ENCODE assay signal across 20 cellular contexts in the genomic region with DNA sequence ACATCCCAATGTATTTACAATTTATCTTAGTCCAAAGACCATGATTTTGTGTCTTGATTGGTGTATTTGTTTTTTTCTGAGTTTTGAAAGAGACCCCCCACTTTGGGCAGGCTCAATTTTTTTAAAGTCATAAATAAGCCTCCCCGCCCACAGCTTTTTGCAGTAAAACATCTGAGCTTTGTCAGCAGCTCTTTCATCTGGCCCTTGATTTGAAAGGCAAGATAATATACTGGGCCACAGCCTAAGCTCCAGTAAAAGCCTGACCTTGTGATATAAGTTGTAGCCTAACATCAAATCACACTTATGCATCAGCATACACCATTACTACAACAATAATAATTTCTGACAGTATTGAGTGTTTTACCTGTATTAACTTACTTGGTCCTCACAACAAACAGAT. TPM values are rescaled to one million over a fixed set of nuclear protein-coding genes. Genes with fewer than 3 reads are reported as not detected.
A peak's percentile ranks its signal among the peaks of the same experiment; 100 is the strongest.
DNase-seq lines count a peak whose midpoint lies in the region; ATAC-seq, FAIRE-seq and TF ChIP-seq lines count a peak whose summit lies in the region.
"Had no signal": no experiment of that assay in that cellular context is flagged by ENCODE, and none has a peak within 500 bp of the region (broad histone marks: within the 10 kb centered on the region; RNA-seq: fewer than 3 reads in every experiment).

No MANE protein-coding gene starts in this region.

- no peak overlapping the region for H3K4me3 ChIP-seq in Karpas-422 (ENCODE audit: low read length)
- H3K4me3 ChIP-seq in K562: no peak overlapping the region
- H3K4me3 ChIP-seq: A549, BLaER1, GM23248, HAP-1 had no signal

- TF ChIP-seq EP300 in K562 (IDR thresholded peaks at IDR 0.05; ENCODE audit: low read length): no peak

- H3K9ac ChIP-seq in Karpas-422 (ENCODE audit: low read length) (peak overlapping the region; percentile 10; the same call in 1 of the 2 replicates), K562 (ENCODE audit: insufficient read depth in 1 of 2, low read depth in 2 of 2, low read length in 2 of 2) (no peak overlapping the region)
- H3K9ac ChIP-seq: BLaER1, GM23248 had no signal

- no peak for TF ChIP-seq POLR2A in K562 (conservative IDR thresholded peaks at IDR 0.05)

- DNase-seq in NCI-H2227 treated with DMSO at 0.1 percent for 48 hours (lab: John Stamatoyannopoulos, UW) (peak; percentile 6), NCI-H2227 (lab: John Stamatoyannopoulos, UW; ENCODE audit: unreplicated experiment) (no peak), Karpas-422 (no peak), K562 (ENCODE audit: extremely low read depth in 1 of 4, low spot score in 3 of 4) (no peak), NCI-H82 treated with DMSO at 0.1 percent for 48 hours (lab: John Stamatoyannopoulos, UW; ENCODE audit: unreplicated experiment) (no peak), GM20000 (ENCODE audit: low spot score) (no peak), cortex of kidney (lab: John Stamatoyannopoulos, UW) (no peak)
- DNase-seq: Calu3; CD4-positive, alpha-beta memory T cell; DMS79 treated with DMSO at 0.1 percent for 48 hours; GF-D8; GM23248; IMR-90; Kasumi-1; KBM-7 had no signal

- FAIRE-seq in K562 (lab: Jason Lieb, UNC): no peak
- FAIRE-seq: HTR-8/SVneo had no signal

- peaks cover 29% of the 10 kb centered on the region for H3K4me1 ChIP-seq in Karpas-422 (ENCODE audit: low read length)
- peaks cover 0 to 4% of the 10 kb centered on the region in 2 experiments; a peak in 1 of 5 replicates for H3K4me1 ChIP-seq in K562 (replicated peaks in 1 of 2; ENCODE audit: control insufficient read depth in 2 of 2, insufficient read depth in 2 of 2, low read length in 2 of 2)
- H3K4me1 ChIP-seq: A549, BLaER1, HAP-1 had no signal

- BruUV-seq in K562 (replicated peaks; lab: Mats Ljungman, UMichigan): no TSS peak

- no peaks in the 10 kb centered on the region for H3K9me1 ChIP-seq in K562 (ENCODE audit: control insufficient read depth, insufficient read depth, low read length)

- intact Hi-C loops in K562 (cut with micrococcal nuclease): no loop called here

- H4K20me1 ChIP-seq in Karpas-422 (ENCODE audit: insufficient read depth, low read depth, low read length) (no peaks in the 10 kb centered on the region), K562 (replicated peaks; ENCODE audit: control insufficient read depth, insufficient read depth, low read length) (no peaks in the 10 kb centered on the region)
- H4K20me1 ChIP-seq: BLaER1 had no signal

- POLR2A ChIA-PET in K562 (lab: Yijun Ruan, JAX): interaction anchor here (1.1 to 1.4 kb wide), 3 partner anchors 9 to 61 kb away, joined by 3 to 6 read pairs (median 3); no protein-coding TSS in a partner anchor

- H3K36me3 ChIP-seq in Karpas-422 (ENCODE audit: insufficient read depth, low read length): peaks cover 5% of the 10 kb centered on the region
- no peaks in the 10 kb centered on the region for H3K36me3 ChIP-seq in K562 (ENCODE audit: control insufficient read depth, insufficient read depth, low read length)
- H3K36me3 ChIP-seq: BLaER1, HAP-1 had no signal

- in situ Hi-C loops in K562 (cut with MboI): no loop called here

- H3K9me3 ChIP-seq in Karpas-422 (ENCODE audit: low read length) (no peaks in the 10 kb centered on the region; the same call in 1 of the 2 replicates), K562 (replicated peaks; ENCODE audit: control insufficient read depth, insufficient read depth, low read depth, low read length) (no peaks in the 10 kb centered on the region)
- H3K9me3 ChIP-seq: A549, BLaER1, HAP-1 had no signal

- no peaks in the 10 kb centered on the region for H3K27me3 ChIP-seq in Karpas-422 (ENCODE audit: low read length)
- no peaks in the 10 kb centered on the region for H3K27me3 ChIP-seq in K562 (ENCODE audit: control insufficient read depth in 2 of 2, insufficient read depth in 2 of 2, low read length in 2 of 2)
- H3K27me3 ChIP-seq: BLaER1 had no signal

- CTCF ChIA-PET in K562 (lab: Yijun Ruan, JAX; ENCODE audit: low intra/inter-chr PET ratio): interaction anchor here (0.5 kb wide), 1 partner anchor 160 kb away, joined by 4 read pairs; no protein-coding TSS in a partner anchor

- no peaks in the 10 kb centered on the region for H3K9me2 ChIP-seq in Karpas-422 (replicated peaks; ENCODE audit: insufficient read depth, low read length)

- H2AFZ ChIP-seq in Karpas-422 (ENCODE audit: low read length) (0 out of 2 replicates have a peak overlapping the region, but pooled peaks have one; percentile 19), K562 (ENCODE audit: low read depth, low read length) (no peak overlapping the region)
- H2AFZ ChIP-seq: GM23248 had no signal

- H3K79me2 ChIP-seq in Karpas-422 (ENCODE audit: low read length) (peaks cover 84% of the 10 kb centered on the region), K562 (ENCODE audit: control insufficient read depth, insufficient read depth, low read length) (no peaks in the 10 kb centered on the region)

- 33% methylated on average over 1 of the region's 1 CpG for WGBS in K562 (ENCODE audit: insufficient coverage, low coverage, missing lambda C conversion rate)

- H3K4me2 ChIP-seq in Karpas-422 (ENCODE audit: low read depth, low read length, poor library complexity, severe bottlenecking) (peak overlapping the region; percentile 10), K562 (ENCODE audit: insufficient read depth, low read length) (no peak overlapping the region)
- H3K4me2 ChIP-seq: A549, BLaER1 had no signal

- no peak for ATAC-seq in K562
- ATAC-seq: A549 had no signal

- TF ChIP-seq RAD21 in K562 (CRISPR knock-in tag; conservative IDR thresholded peaks at IDR 0.05 in 1 of 2, IDR thresholded peaks at IDR 0.05 in 1 of 2): no peak

- H3K27ac ChIP-seq in Karpas-422 (ENCODE audit: low read length) (peak overlapping the region; percentile 50; the same call in 1 of the 2 replicates), K562 (ENCODE audit: extremely low read depth, low read depth, low read length) (no peak overlapping the region)
- H3K27ac ChIP-seq: 22Rv1, A549, BLaER1, GM23248 had no signal

- TF ChIP-seq CTCF in K562 (IDR thresholded peaks at IDR 0.05 in 2 of 3, conservative IDR thresholded peaks at IDR 0.05 in 1 of 3; ENCODE audit: insufficient read depth in 2 of 3, low read depth in 1 of 3, low read length in 3 of 3): no peak
- TF ChIP-seq CTCF in GM20000 (IDR thresholded peaks at IDR 0.05; ENCODE audit: extremely low read depth, missing control alignments): no peak

TF ChIP-seq in K562, 482 proteins besides CTCF, POLR2A, EP300 and RAD21 (continues in another document):
- TF ChIP-seq HDAC2 (IDR thresholded peaks at IDR 0.05): no peak
- TF ChIP-seq, protein P1, sequence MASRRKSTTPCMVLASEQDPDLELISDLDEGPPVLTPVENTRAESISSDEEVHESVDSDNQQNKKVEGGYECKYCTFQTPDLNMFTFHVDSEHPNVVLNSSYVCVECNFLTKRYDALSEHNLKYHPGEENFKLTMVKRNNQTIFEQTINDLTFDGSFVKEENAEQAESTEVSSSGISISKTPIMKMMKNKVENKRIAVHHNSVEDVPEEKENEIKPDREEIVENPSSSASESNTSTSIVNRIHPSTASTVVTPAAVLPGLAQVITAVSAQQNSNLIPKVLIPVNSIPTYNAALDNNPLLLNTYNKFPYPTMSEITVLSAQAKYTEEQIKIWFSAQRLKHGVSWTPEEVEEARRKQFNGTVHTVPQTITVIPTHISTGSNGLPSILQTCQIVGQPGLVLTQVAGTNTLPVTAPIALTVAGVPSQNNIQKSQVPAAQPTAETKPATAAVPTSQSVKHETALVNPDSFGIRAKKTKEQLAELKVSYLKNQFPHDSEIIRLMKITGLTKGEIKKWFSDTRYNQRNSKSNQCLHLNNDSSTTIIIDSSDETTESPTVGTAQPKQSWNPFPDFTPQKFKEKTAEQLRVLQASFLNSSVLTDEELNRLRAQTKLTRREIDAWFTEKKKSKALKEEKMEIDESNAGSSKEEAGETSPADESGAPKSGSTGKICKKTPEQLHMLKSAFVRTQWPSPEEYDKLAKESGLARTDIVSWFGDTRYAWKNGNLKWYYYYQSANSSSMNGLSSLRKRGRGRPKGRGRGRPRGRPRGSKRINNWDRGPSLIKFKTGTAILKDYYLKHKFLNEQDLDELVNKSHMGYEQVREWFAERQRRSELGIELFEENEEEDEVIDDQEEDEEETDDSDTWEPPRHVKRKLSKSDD (conservative IDR thresholded peaks at IDR 0.05; ENCODE audit: low read length): no peak

RNA-seq across cellular contexts. Expression of a gene that starts 51.3 kb away (rescaled TPM):
- 27.2 and 73.8 TPM in 2 replicates for total RNA-seq in Karpas-422 (2014; rRNA removed; shearing (Covaris generic); ENCODE audit: low replicate concordance)
- 9.0 and 18.6 TPM in 2 replicates for total RNA-seq in K562 (2011; cell fraction: chromatin; rRNA removed; ENCODE audit: low replicate concordance)
- total RNA-seq in K562 (2011; cell fraction: nucleolus; rRNA removed): 8.2 and 9.5 TPM in 2 replicates
- 17.8 and 37.0 TPM in 2 replicates for total RNA-seq in K562 (2011; cell fraction: nucleoplasm; rRNA removed)
- total RNA-seq in K562 (2014; rRNA removed) (5.3 and 5.9 TPM in 2 replicates), K562 (2014; rRNA removed; fragmentation: Illumina TruSeq; extraction: Trizol) (5.7 and 6.1 TPM in 2 replicates), K562 (2015; rRNA removed; fragmentation: Illumina TruSeq; extraction: Trizol) (6.5 and 7.1 TPM in 2 replicates), K562 (2021) (11.3 and 11.6 TPM in 2 replicates)
- polyA plus RNA-seq in K562 (2011; rRNA removed) (5.9 and 6.6 TPM in 2 replicates), K562 (2014; fragmentation: Illumina TruSeq; extraction: Trizol) (9.4 and 12.5 TPM in 2 replicates), K562 (2014; fragmentation: Nextera tagmentation; extraction: Ambion mirVana) (1 to 10 TPM; 3.0 to 3.4 TPM), K562 (2014; rRNA removed) (6.3 and 7.5 TPM in 2 replicates)
- 6.1 and 8.2 TPM in 2 replicates for polyA plus RNA-seq in K562 (2011; cell fraction: cytosol; rRNA removed)
- 5.4 and 7.0 TPM in 2 replicates for polyA plus RNA-seq in K562 (2011; cell fraction: nucleus; rRNA removed)
- 10.7 and 11.1 TPM in 2 replicates for polyA plus RNA-seq in K562 (2012)
- 11.4 and 12.5 TPM in 2 replicates for polyA minus RNA-seq in K562 (2011; rRNA and poly(A)+ RNA removed)
- polyA minus RNA-seq in K562 (2011; cell fraction: cytosol; rRNA and poly(A)+ RNA removed): 5.9 and 8.6 TPM in 2 replicates
- 7.7 and 10.0 TPM in 2 replicates for polyA minus RNA-seq in K562 (2011; cell fraction: nucleus; rRNA and poly(A)+ RNA removed)
